In the genomic region with DNA sequence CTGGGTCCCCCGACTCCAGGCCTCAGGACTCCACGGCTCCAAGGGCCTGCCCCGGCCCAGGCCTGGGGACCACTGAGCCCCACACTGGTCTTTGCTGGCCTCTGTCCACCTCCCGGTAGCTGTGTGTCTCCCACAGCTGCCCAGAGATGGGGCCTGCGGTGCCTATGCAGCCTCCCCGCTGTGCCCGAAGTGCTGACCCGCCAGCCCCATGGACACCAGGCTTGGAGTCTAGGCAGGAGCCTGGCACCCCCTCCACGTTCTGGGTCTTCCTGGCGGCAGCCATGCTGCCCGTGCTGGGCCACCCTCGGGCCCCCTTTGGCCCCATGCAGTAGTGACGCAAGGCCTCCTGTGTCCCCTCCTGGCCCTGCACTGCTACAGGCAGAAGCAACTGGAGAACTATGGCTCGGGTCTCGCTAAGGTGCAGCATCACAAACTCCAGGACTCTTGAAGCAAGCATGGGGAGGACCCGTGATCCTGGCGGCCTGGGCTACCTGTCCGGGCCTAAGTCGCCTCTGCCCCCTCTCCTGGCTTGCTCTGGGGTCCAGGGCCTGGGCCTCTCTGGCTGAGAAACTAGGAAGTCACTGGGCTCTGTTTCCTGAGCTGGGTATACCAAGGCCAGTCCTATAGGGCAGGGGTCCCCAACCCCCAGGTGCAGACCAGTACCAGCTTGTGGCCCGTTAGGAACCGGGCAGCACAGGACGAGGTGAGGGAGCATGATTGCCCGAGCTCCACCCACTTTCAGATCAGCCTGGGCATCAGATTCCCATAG, we compare ENCODE assay signal across 6 cellular contexts. TPM values are rescaled to one million over a fixed set of nuclear protein-coding genes. Genes with fewer than 3 reads are reported as not detected.
DNase-seq lines count a peak whose midpoint lies in the region; ATAC-seq, FAIRE-seq and TF ChIP-seq lines count a peak whose summit lies in the region.

No MANE protein-coding gene starts in this region.

- H3K9me3 ChIP-seq in BLaER1 (no peaks in the 10 kb centered on the region), pancreas (no peaks in the 10 kb centered on the region)

- H3K4me2 ChIP-seq in BLaER1: peak overlapping the region; percentile 98

- H3K27me3 ChIP-seq in BLaER1: no peaks in the 10 kb centered on the region
- H3K27me3 ChIP-seq in pancreas: no peaks in the 10 kb centered on the region

- peak overlapping the region; percentile 95 for H3K4me3 ChIP-seq in BLaER1
- peak overlapping the region; percentile 79 to 94 (median 89) for H3K4me3 ChIP-seq in pancreas

- H3K4me1 ChIP-seq in BLaER1 (peaks cover 57% of the 10 kb centered on the region), pancreas (peaks cover 0 to 15% (median 12%) of the 10 kb centered on the region in 3 donors)

- H4K20me1 ChIP-seq in BLaER1: peaks cover 7% of the 10 kb centered on the region; the same call in 1 of the 2 replicates

- FAIRE-seq in pancreas (lab: Jason Lieb, UNC): no peak

- peaks cover 32% of the 10 kb centered on the region for H3K36me3 ChIP-seq in BLaER1
- H3K36me3 ChIP-seq in pancreas: peaks cover 0 to 8% (median 0%) of the 10 kb centered on the region in 3 donors

- no peak for TF ChIP-seq CTCF in pancreas (IDR thresholded peaks at IDR 0.05)

- H3K27ac ChIP-seq in BLaER1: peak overlapping the region; percentile 96
- peak overlapping the region; percentile 98 for H3K27ac ChIP-seq in cingulate gyrus (ENCODE audit: low read depth, low read length)
- H3K27ac ChIP-seq in pancreas: peak overlapping the region in 3 of 4 donors; percentile 85 to 92 (median 85)

- H3K9ac ChIP-seq in BLaER1: peak overlapping the region; percentile 96

- peak; percentile 4 for ATAC-seq in HG03108 (IDR thresholded peaks at IDR 0.05; ENCODE audit: unreplicated experiment)
- peak; percentile 5 to 10 (median 8) for ATAC-seq in pancreas
- no peak for ATAC-seq in GM18858 (IDR thresholded peaks at IDR 0.05; ENCODE audit: unreplicated experiment)

- intact Hi-C loops in pancreas (cut with DNase I): no loop called here

- WGBS in pancreas, 2 donors: 54 to 56% methylated on average over 23 of the region's 23 CpGs

- DNase-seq in pancreas (peak in 2 of 6 donors; percentile 67 to 83), NCI-H69 (lab: John Stamatoyannopoulos, UW) (no peak)

RNA-seq across cellular contexts. Expression of gene MYL5, which starts 0.9 kb away (rescaled TPM):
- 1 to 10 TPM; 4.0 to 9.0 (median 5.2) TPM for total RNA-seq in pancreas
- polyA plus RNA-seq in pancreas: 10 to 100 TPM; 19.4 to 29.3 TPM

RNA-seq across cellular contexts. Expression of gene ATP5ME, which starts 1.1 kb away (rescaled TPM):
- 100 to 1,000 TPM in 5 of 6 donors, 10 to 100 TPM in 1; 88.4 to 131 (median 111) TPM for total RNA-seq in pancreas
- 100 to 1,000 TPM; 310 to 318 TPM for polyA plus RNA-seq in pancreas

RNA-seq across cellular contexts. Expression of gene SLC49A3, which starts 13.7 kb away (rescaled TPM):
- 1 to 10 TPM; 3.3 to 9.0 (median 5.5) TPM for total RNA-seq in pancreas
- 10 to 100 TPM; 14.3 to 20.8 TPM for polyA plus RNA-seq in pancreas

RNA-seq across cellular contexts. Expression of gene PCGF3, which starts 30.4 kb away (rescaled TPM):
- total RNA-seq in pancreas: 10 to 100 TPM; 12.3 to 34.3 (median 14.3) TPM
- polyA plus RNA-seq in pancreas: 10 to 100 TPM; 43.3 to 66.8 TPM

RNA-seq across cellular contexts. Expression of gene PDE6B, which starts 49.8 kb away (rescaled TPM):
- total RNA-seq in pancreas: 1 to 10 TPM; 1.5 to 6.6 (median 3.0) TPM
- 1 to 10 TPM in 1 of 2 donors, under 1 TPM in 1; 0.99 to 3.0 TPM for polyA plus RNA-seq in pancreas
